8 cellular contexts compared by ENCODE assay signal in the genomic region with DNA sequence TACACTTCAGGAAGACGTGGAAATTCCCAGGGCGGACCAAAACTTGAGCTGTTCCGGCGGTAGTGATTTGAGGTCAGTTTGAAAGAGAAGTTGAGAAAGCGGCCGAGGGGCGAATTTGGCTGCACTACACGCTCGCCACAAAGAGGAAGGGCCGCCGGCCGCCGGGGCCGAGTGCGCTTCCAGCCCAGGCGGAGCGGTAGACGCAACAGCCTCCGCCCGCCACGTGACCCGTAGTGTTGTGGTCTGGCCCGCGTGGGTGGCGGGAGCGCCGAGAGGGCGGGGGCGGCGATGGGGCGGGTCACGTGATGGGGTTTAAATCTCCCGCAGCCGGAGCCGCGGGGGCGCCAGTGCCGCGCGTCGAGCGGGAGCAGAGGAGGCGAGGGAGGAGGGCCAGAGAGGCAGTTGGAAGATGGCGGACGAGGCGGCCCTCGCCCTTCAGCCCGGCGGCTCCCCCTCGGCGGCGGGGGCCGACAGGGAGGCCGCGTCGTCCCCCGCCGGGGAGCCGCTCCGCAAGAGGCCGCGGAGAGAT. TPM values are rescaled to one million over a fixed set of nuclear protein-coding genes. Genes with fewer than 3 reads are reported as not detected.
DNase-seq lines count a peak whose midpoint lies in the region; ATAC-seq and TF ChIP-seq lines count a peak whose summit lies in the region.

A gene (plus strand): TSS at position 344 of the 529 bp plus-strand sequence. CDS start 66 bp downstream, at position 410.

- H3K36me3 Mint-ChIP-seq in CD4-positive, alpha-beta T cell (ENCODE audit: low read depth): peaks cover 45% of the 10 kb centered on the region
- peaks cover 29% of the 10 kb centered on the region for H3K36me3 Mint-ChIP-seq in activated CD4-positive, alpha-beta memory T cell treated with anti-CD3 and anti-CD28 coated beads for 36 hours

- no peaks in the 10 kb centered on the region for H3K27me3 ChIP-seq in CD4-positive, alpha-beta T cell (ENCODE audit: control insufficient read depth, insufficient read depth, low read length)
- H3K27me3 ChIP-seq in right lobe of liver: no peaks in the 10 kb centered on the region

- H3K9me3 ChIP-seq in CD4-positive, alpha-beta T cell (ENCODE audit: control insufficient read depth, low read length): no peaks in the 10 kb centered on the region
- no peaks in the 10 kb centered on the region for H3K9me3 ChIP-seq in right lobe of liver

- CTCF ChIA-PET in CD4-positive, alpha-beta T cell (lab: Charles Lee): interaction anchor here (0.8 to 1.1 kb wide), 2 partner anchors 16 to 29 kb away, joined by 3 to 4 read pairs; no protein-coding TSS in a partner anchor
- CTCF ChIA-PET in activated CD4-positive, alpha-beta memory T cell treated with anti-CD3 and anti-CD28 coated beads for 36 hours (lab: Charles Lee): interaction anchor here (0.7 to 2.1 kb wide), 10 partner anchors 9 to 272 kb away, joined by 3 to 13 read pairs (median 4); no protein-coding TSS in a partner anchor

- peak within 1 kb of the TSS; percentile 91 for H3K27ac Mint-ChIP-seq in CD4-positive, alpha-beta T cell
- peak within 1 kb of the TSS; percentile 88 for H3K27ac Mint-ChIP-seq in activated CD4-positive, alpha-beta memory T cell treated with anti-CD3 and anti-CD28 coated beads for 36 hours

- DNase-seq in CD4-positive, alpha-beta T cell: peak; percentile 88 to 95 (median 90)
- DNase-seq in NCI-H774 (lab: John Stamatoyannopoulos, UW) (peak; percentile 91), dermis microvascular lymphatic vessel endothelial cell (ENCODE audit: low read depth in 2 of 2) (peak; percentile 82 to 96), right lobe of liver (peak; percentile 98 to 99 (median 99))
- DNase-seq in activated CD4-positive, alpha-beta memory T cell treated with anti-CD3 and anti-CD28 coated beads for 36 hours: peak; percentile 93
- peak; percentile 88 for DNase-seq in stimulated activated CD4-positive, alpha-beta T cell treated with anti-CD3 and anti-CD28 coated beads, Interleukin-4, amount 100 ng/mL, for 24 hours

- no peaks in the 10 kb centered on the region for H3K9me3 Mint-ChIP-seq in CD4-positive, alpha-beta T cell
- H3K9me3 Mint-ChIP-seq in activated CD4-positive, alpha-beta memory T cell treated with anti-CD3 and anti-CD28 coated beads for 36 hours: no peaks in the 10 kb centered on the region

- peaks cover 0 to 26% (median 0%) of the 10 kb centered on the region in 4 donors for H3K36me3 ChIP-seq in right lobe of liver

- POLR2A ChIA-PET in CD4-positive, alpha-beta T cell (lab: Charles Lee): interaction anchor here (1.0 to 4.7 kb wide), 6 partner anchors 8 to 448 kb away, joined by 5 to 50 read pairs (median 22); a partner anchor contains a TSS
- POLR2A ChIA-PET in activated CD4-positive, alpha-beta memory T cell treated with anti-CD3 and anti-CD28 coated beads for 36 hours (lab: Charles Lee): interaction anchor here (0.9 to 1.3 kb wide), 3 partner anchors 16 to 448 kb away, joined by 3 to 4 read pairs (median 3); a partner anchor contains a TSS

- ATAC-seq in CD4-positive, alpha-beta T cell (ENCODE audit: poor library complexity): peak; percentile 70
- peak; percentile 84 for ATAC-seq in GM19438 (IDR thresholded peaks at IDR 0.05; ENCODE audit: low read depth, unreplicated experiment)
- ATAC-seq in HG03571 (IDR thresholded peaks at IDR 0.05; ENCODE audit: unreplicated experiment): peak; percentile 85
- peak; percentile 89 to 95 (median 94) for ATAC-seq in right lobe of liver

- peak within 1 kb of the TSS; percentile 78 for H3K27ac ChIP-seq in CD4-positive, alpha-beta T cell (ENCODE audit: low read depth, low read length)
- H3K27ac ChIP-seq in right lobe of liver: peak within 1 kb of the TSS; percentile 84 to 94 (median 89)

- 0% methylated on average over 20 of the region's 62 CpGs for WGBS in right lobe of liver (ENCODE audit: insufficient coverage, low coverage, low lambda C conversion rate, missing lambda C conversion rate)

- H3K4me1 ChIP-seq in right lobe of liver: peaks cover 0 to 30% (median 4%) of the 10 kb centered on the region in 4 donors

- TF ChIP-seq POLR2A in right lobe of liver (IDR thresholded peaks at IDR 0.05): peak; percentile 94

- peak within 1 kb of the TSS; percentile 76 to 84 (median 79) for H3K4me3 ChIP-seq in right lobe of liver

- peak within 1 kb of the TSS; percentile 95 for H3K4me3 Mint-ChIP-seq in CD4-positive, alpha-beta T cell
- H3K4me3 Mint-ChIP-seq in activated CD4-positive, alpha-beta memory T cell treated with anti-CD3 and anti-CD28 coated beads for 36 hours: peak within 1 kb of the TSS; percentile 93

- H3K4me1 Mint-ChIP-seq in CD4-positive, alpha-beta T cell (ENCODE audit: low read depth): peaks cover 46% of the 10 kb centered on the region
- H3K4me1 Mint-ChIP-seq in activated CD4-positive, alpha-beta memory T cell treated with anti-CD3 and anti-CD28 coated beads for 36 hours (ENCODE audit: low read depth): peaks cover 28% of the 10 kb centered on the region

- intact Hi-C loops in CD4-positive, alpha-beta T cell (cut with DNase I, micrococcal nuclease): loop anchor here (2.0 to 10.0 kb wide), 5 partner anchors 34 to 1070 kb away; a partner anchor contains a TSS
- intact Hi-C loops in activated CD4-positive, alpha-beta memory T cell treated with anti-CD3 and anti-CD28 coated beads for 36 hours (cut with micrococcal nuclease): loop anchor here (1.0 to 2.0 kb wide), 5 partner anchors 28 to 446 kb away; no protein-coding TSS in a partner anchor
- intact Hi-C loops in right lobe of liver (cut with DNase I): no loop called here

- H3K27me3 Mint-ChIP-seq in CD4-positive, alpha-beta T cell: no peaks in the 10 kb centered on the region
- no peaks in the 10 kb centered on the region for H3K27me3 Mint-ChIP-seq in activated CD4-positive, alpha-beta memory T cell treated with anti-CD3 and anti-CD28 coated beads for 36 hours

- TF ChIP-seq CTCF in CD4-positive, alpha-beta T cell (IDR thresholded peaks at IDR 0.05): no peak
- TF ChIP-seq CTCF in right lobe of liver (IDR thresholded peaks at IDR 0.05): peak in 1 of 4 donors; percentile 26

RNA-seq across cellular contexts. Expression of the gene that starts here (rescaled TPM):
- total RNA-seq in CD4-positive, alpha-beta T cell: 10 to 100 TPM; 57.6 to 62.9 TPM
- 10 to 100 TPM; 29.9 to 32.0 TPM for total RNA-seq in activated CD4-positive, alpha-beta memory T cell treated with anti-CD3 and anti-CD28 coated beads for 36 hours
- total RNA-seq in dermis microvascular lymphatic vessel endothelial cell (7.8 and 8.1 TPM in 2 replicates), right lobe of liver (10 to 100 TPM in 1 of 6 experiments, 1 to 10 TPM in 5; 4.4 to 11.5 (median 6.7) TPM)

Comparison
In these comparisons a context has a peak if more than half of its experiments do, and no peak if none do; other contexts are left out.
1. Peak in every context shown above with its lines: DNase-seq, ATAC-seq, H3K4me3 ChIP-seq and H3K27ac ChIP-seq.
2. intact Hi-C loops: an anchor here in CD4-positive, alpha-beta T cell (2.0 to 10.0 kb wide) and activated CD4-positive, alpha-beta memory T cell treated with anti-CD3 and anti-CD28 coated beads for 36 hours (1.0 to 2.0 kb wide); none called in right lobe of liver.